Comparison of ENCODE assay signal across 8 cellular contexts in the genomic region with DNA sequence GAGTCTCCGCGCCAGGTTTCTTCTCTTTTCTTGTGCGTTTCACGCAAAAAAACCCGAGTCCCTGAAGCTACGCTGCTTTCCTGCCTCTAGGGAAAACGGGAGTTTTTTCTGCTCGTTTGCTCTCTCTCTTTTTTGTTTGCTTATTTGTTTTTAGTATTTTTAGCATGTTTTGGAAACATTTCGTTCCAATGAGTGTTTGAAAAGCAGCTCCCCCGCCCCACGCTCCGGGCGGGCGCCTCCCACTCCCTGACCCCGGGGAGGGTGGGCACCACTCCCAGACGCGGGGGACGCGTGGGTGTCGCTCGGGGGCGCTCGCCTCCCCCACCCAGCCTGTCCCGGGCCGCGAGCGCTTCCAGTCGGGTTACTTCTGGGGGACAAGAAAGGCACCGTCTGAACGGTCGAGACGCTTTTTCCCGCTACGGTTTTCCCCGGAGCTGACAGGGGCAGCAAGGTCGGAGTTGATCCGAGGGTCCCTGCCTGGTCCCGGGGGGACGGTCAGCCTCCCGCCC. TPM values are rescaled to one million over a fixed set of nuclear protein-coding genes. Genes with fewer than 3 reads are reported as not detected.
DNase-seq lines count a peak whose midpoint lies in the region; ATAC-seq lines count a peak whose summit lies in the region.

No MANE protein-coding gene starts in this region.

- H3K9me3 ChIP-seq in adipocyte (ENCODE audit: control insufficient read depth, low read length), result no peaks in the 10 kb centered on the region

- peaks cover 1% of the 10 kb centered on the region for H3K36me3 Mint-ChIP-seq in activated CD4-positive, alpha-beta T cell treated with anti-CD3 and anti-CD28 coated beads, Interleukin-2, amount 10 ng/mL, durations not matched to agents 24 days and 14 days (ENCODE audit: low read depth)

- H3K4me3 Mint-ChIP-seq in activated CD4-positive, alpha-beta T cell treated with anti-CD3 and anti-CD28 coated beads, Interleukin-2, amount 10 ng/mL, durations not matched to agents 24 days and 14 days, result peak overlapping the region; percentile 49

- H3K27ac Mint-ChIP-seq in activated CD4-positive, alpha-beta T cell treated with anti-CD3 and anti-CD28 coated beads, Interleukin-2, amount 10 ng/mL, durations not matched to agents 24 days and 14 days, result no peak overlapping the region

- H3K4me1 ChIP-seq in adipocyte (ENCODE audit: control insufficient read depth, insufficient read depth, low read length), result peaks cover 14% of the 10 kb centered on the region

- no peaks in the 10 kb centered on the region for H3K9me3 Mint-ChIP-seq in activated CD4-positive, alpha-beta T cell treated with anti-CD3 and anti-CD28 coated beads, Interleukin-2, amount 10 ng/mL, durations not matched to agents 24 days and 14 days

- H3K36me3 ChIP-seq in adipocyte (ENCODE audit: control insufficient read depth, insufficient read depth, low read length, severe bottlenecking), result no peaks in the 10 kb centered on the region

- no peak for DNase-seq in activated CD4-positive, alpha-beta T cell treated with anti-CD3 and anti-CD28 coated beads, Interleukin-2, amount 10 ng/mL, durations not matched to agents 24 days and 14 days
- DNase-seq in activated CD4-positive, alpha-beta T cell treated with anti-CD3 and anti-CD28 coated beads, Interleukin-2, amount 50 U/mL, for 4 hours, result no peak
- peak; percentile 59 for DNase-seq in adipocyte (ENCODE audit: low read depth)
- peak in 48 of 51 donors; percentile 51 to 93 (median 78) for DNase-seq in hypothalamus (lab: John Stamatoyannopoulos, UW)
- peak; percentile 72 for DNase-seq in sciatic nerve (ENCODE audit: low spot score)
- DNase-seq in NCI-H128 (lab: John Stamatoyannopoulos, UW; ENCODE audit: unreplicated experiment), result no peak
- DNase-seq in NCI-H82 (lab: John Stamatoyannopoulos, UW), result no peak
- DNase-seq in iPS-NIHi11 (ENCODE audit: low spot score), result no peak

- H3K27me3 ChIP-seq in adipocyte (replicated peaks; ENCODE audit: control insufficient read depth, insufficient read depth, low read length), result peaks cover 9% of the 10 kb centered on the region

- peaks cover 45% of the 10 kb centered on the region for H3K27me3 Mint-ChIP-seq in activated CD4-positive, alpha-beta T cell treated with anti-CD3 and anti-CD28 coated beads, Interleukin-2, amount 10 ng/mL, durations not matched to agents 24 days and 14 days

- intact Hi-C loops in activated CD4-positive, alpha-beta T cell treated with anti-CD3 and anti-CD28 coated beads, Interleukin-2, amount 10 ng/mL, durations not matched to agents 24 days and 14 days (cut with micrococcal nuclease), result no loop called here
- intact Hi-C loops in sciatic nerve (cut with DNase I), result no loop called here

- peaks cover 5% of the 10 kb centered on the region for H3K4me1 Mint-ChIP-seq in activated CD4-positive, alpha-beta T cell treated with anti-CD3 and anti-CD28 coated beads, Interleukin-2, amount 10 ng/mL, durations not matched to agents 24 days and 14 days

- H3K9ac ChIP-seq in adipocyte (ENCODE audit: low read length), result peak overlapping the region; percentile 80

- peak overlapping the region; percentile 83 for H3K4me3 ChIP-seq in adipocyte (ENCODE audit: low read length)

- peak; percentile 76 for ATAC-seq in sciatic nerve

RNA-seq across cellular contexts. Expression of a gene that starts 0.4 kb away (rescaled TPM):
- total RNA-seq in activated CD4-positive, alpha-beta T cell treated with anti-CD3 and anti-CD28 coated beads, Interleukin-2, amount 10 ng/mL, durations not matched to agents 24 days and 14 days, result 0.31 and 0.49 TPM in 2 replicates
- total RNA-seq in sciatic nerve, result 41.9 TPM

Comparison
In these comparisons a context has a peak if more than half of its experiments do, and no peak if none do; other contexts are left out.
1. DNase-seq: peak in adipocyte (single experiment), hypothalamus (48 of 51) and sciatic nerve (single experiment); none in activated CD4-positive, alpha-beta T cell treated with anti-CD3 and anti-CD28 coated beads, Interleukin-2, amount 10 ng/mL, durations not matched to agents 24 days and 14 days (single experiment), activated CD4-positive, alpha-beta T cell treated with anti-CD3 and anti-CD28 coated beads, Interleukin-2, amount 50 U/mL, for 4 hours (0 of 2), NCI-H128 (single experiment), NCI-H82 (single experiment) and iPS-NIHi11 (single experiment).
2. RNA of a gene that starts 0.4 kb away (total RNA-seq): 41.9 TPM in sciatic nerve (single experiment); 0.31 to 0.49 TPM in activated CD4-positive, alpha-beta T cell treated with anti-CD3 and anti-CD28 coated beads, Interleukin-2, amount 10 ng/mL, durations not matched to agents 24 days and 14 days; every median in the first group is over 10 times any median in the second.